Comparison of ENCODE assay signal across 8 cellular contexts in genomic region chr9:30915451-30915850, GRCh38.
"Had no signal": no experiment of that assay in that cellular context is flagged by ENCODE, and none has a peak within 500 bp of the region (broad histone marks: within the 10 kb centered on the region; RNA-seq: fewer than 3 reads in every experiment).

No MANE protein-coding gene starts in this region.

- H3K27ac ChIP-seq: HL-60, KMS-11 had no signal

- ATAC-seq: HepG2, K562 had no signal

- H3K4me1 Mint-ChIP-seq: IgD-negative memory B cell had no signal

- H3K4me3 Mint-ChIP-seq: IgD-negative memory B cell had no signal

- H3K36me3 Mint-ChIP-seq: IgD-negative memory B cell had no signal

- H3K27me3 Mint-ChIP-seq: IgD-negative memory B cell had no signal

- DNase-seq: KBM-7, KG1 had no signal

- FAIRE-seq: HepG2, HTR-8/SVneo, K562 had no signal

- H3K4me2 ChIP-seq: KMS-11 had no signal

- H3K9ac ChIP-seq: KMS-11 had no signal

- H3K27ac Mint-ChIP-seq: IgD-negative memory B cell had no signal

- H3K4me3 ChIP-seq: K562 had no signal
